2 cellular contexts compared by ENCODE assay signal in the genomic region with DNA sequence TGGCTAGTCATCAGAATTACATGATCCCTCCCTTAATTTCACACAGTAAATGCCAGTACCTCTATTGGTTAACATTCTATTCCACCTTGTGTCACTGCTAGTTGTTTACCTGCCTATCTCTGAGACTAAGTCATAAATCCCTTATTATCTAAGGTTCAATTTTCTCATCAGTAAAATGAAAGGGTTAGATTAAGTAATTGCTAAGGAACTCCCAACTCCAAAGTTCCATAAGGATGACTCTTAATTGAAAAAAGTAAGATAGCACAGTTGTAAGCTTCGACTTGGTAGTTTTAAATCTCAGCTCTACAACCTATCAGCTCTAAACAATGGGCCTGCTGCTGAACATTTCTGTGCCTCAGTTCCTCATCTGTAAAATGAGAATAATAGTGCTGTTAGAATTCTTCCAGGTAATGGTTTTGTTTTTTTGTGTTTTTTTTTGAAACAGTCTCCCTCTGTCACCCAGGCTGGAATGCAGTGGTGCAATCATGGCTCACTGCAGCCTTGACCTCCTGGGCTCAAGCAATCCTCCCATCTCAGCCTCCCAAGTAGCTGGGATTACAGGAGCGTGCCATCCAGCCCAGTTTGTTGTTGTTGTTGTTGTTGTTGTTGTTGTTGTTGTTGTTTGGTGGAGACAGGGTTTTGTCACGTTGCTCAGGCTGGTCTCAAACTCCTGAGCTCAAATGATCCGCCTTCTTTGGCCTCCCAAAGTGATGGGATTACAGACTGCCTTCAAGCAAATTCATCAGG.
TF ChIP-seq lines count a peak whose summit lies in the region.

No MANE protein-coding gene starts in this region.

TF ChIP-seq in WTC11, 78 proteins besides CTCF, POLR2A, EP300 and RAD21:
- no peak for TF ChIP-seq ESRRA (CRISPR knock-in tag; IDR thresholded peaks at IDR 0.05; ENCODE audit: borderline replicate concordance)

TF ChIP-seq in SK-N-SH, 30 proteins besides CTCF, POLR2A, EP300 and RAD21:
- TF ChIP-seq, protein P1, sequence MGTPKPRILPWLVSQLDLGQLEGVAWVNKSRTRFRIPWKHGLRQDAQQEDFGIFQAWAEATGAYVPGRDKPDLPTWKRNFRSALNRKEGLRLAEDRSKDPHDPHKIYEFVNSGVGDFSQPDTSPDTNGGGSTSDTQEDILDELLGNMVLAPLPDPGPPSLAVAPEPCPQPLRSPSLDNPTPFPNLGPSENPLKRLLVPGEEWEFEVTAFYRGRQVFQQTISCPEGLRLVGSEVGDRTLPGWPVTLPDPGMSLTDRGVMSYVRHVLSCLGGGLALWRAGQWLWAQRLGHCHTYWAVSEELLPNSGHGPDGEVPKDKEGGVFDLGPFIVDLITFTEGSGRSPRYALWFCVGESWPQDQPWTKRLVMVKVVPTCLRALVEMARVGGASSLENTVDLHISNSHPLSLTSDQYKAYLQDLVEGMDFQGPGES (IDR thresholded peaks at IDR 0.05; ENCODE audit: low read depth, low read length), result no peak
- TF ChIP-seq MEF2A (IDR thresholded peaks at IDR 0.05; ENCODE audit: borderline replicate concordance, low read depth) (no peak), TCF12 (IDR thresholded peaks at IDR 0.05) (no peak), SMC3 (IDR thresholded peaks at IDR 0.05; ENCODE audit: low read depth, low read length) (no peak), TAF1 (IDR thresholded peaks at IDR 0.05; ENCODE audit: borderline replicate concordance, low read depth, low read length) (no peak), NFIC (IDR thresholded peaks at IDR 0.05; ENCODE audit: borderline replicate concordance) (no peak)
- TF ChIP-seq, protein P2, sequence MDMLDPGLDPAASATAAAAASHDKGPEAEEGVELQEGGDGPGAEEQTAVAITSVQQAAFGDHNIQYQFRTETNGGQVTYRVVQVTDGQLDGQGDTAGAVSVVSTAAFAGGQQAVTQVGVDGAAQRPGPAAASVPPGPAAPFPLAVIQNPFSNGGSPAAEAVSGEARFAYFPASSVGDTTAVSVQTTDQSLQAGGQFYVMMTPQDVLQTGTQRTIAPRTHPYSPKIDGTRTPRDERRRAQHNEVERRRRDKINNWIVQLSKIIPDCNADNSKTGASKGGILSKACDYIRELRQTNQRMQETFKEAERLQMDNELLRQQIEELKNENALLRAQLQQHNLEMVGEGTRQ (IDR thresholded peaks at IDR 0.05; ENCODE audit: borderline replicate concordance, low read depth, low read length), result no peak
